In genomic region chr4:153784300-153784699, GRCh38 we compare ENCODE assay signal across 37 cellular contexts. TPM values are rescaled to one million over a fixed set of nuclear protein-coding genes. Genes with fewer than 3 reads are reported as not detected.
"Had no signal": no experiment of that assay in that cellular context is flagged by ENCODE, and none has a peak within 500 bp of the region (broad histone marks: within the 10 kb centered on the region; RNA-seq: fewer than 3 reads in every experiment).

No MANE protein-coding gene starts in this region.

- H3K4me3 Mint-ChIP-seq: activated CD4-positive, alpha-beta memory T cell treated with anti-CD3 and anti-CD28 coated beads for 36 hours; activated naive CD8-positive, alpha-beta T cell treated with anti-CD3 and anti-CD28 coated beads for 36 hours; central memory CD8-positive, alpha-beta T cell had no signal

- ATAC-seq: Right ventricle myocardium inferior had no signal

- H2AFZ ChIP-seq: PC-9 had no signal

- H3K36me3 Mint-ChIP-seq: activated CD4-positive, alpha-beta memory T cell treated with anti-CD3 and anti-CD28 coated beads for 36 hours; activated naive CD8-positive, alpha-beta T cell treated with anti-CD3 and anti-CD28 coated beads for 36 hours had no signal

- H3K4me2 ChIP-seq: KMS-11, PC-9 had no signal

- H3K27ac ChIP-seq: brain microvascular endothelial cell, cardiac muscle cell, KMS-11, PC-9, RWPE1, WERI-Rb-1 had no signal

- H3K9me3 Mint-ChIP-seq: activated CD4-positive, alpha-beta memory T cell treated with anti-CD3 and anti-CD28 coated beads for 36 hours; activated naive CD8-positive, alpha-beta T cell treated with anti-CD3 and anti-CD28 coated beads for 36 hours; central memory CD8-positive, alpha-beta T cell had no signal

- H3K27ac Mint-ChIP-seq: activated CD4-positive, alpha-beta memory T cell treated with anti-CD3 and anti-CD28 coated beads for 36 hours; activated naive CD8-positive, alpha-beta T cell treated with anti-CD3 and anti-CD28 coated beads for 36 hours had no signal

- H3K36me3 ChIP-seq: brain microvascular endothelial cell, cardiac muscle cell, WERI-Rb-1 had no signal

- H3K9ac ChIP-seq: KMS-11 had no signal

- DNase-seq: activated CD4-positive, alpha-beta memory T cell treated with anti-CD3 and anti-CD28 coated beads for 36 hours; activated CD4-positive, alpha-beta T cell treated with anti-CD3 and anti-CD28 coated beads, Interleukin-2, amount 50 U/mL, for 1 hour; activated CD8-positive, alpha-beta memory T cell treated with anti-CD3 and anti-CD28 coated beads, Interleukin-2, amount 50 U/mL, for 48 hours; activated effector memory CD4-positive, alpha-beta T cell treated with anti-CD3 and anti-CD28 coated beads, Interleukin-2, amount 50 U/mL, for 16 hours; activated naive CD4-positive, alpha-beta T cell; activated naive CD4-positive, alpha-beta T cell treated with anti-CD3 and anti-CD28 coated beads, Interleukin-2, amount 50 U/mL, for 16 hours; activated naive CD8-positive, alpha-beta T cell treated with anti-CD3 and anti-CD28 coated beads for 36 hours; activated T-cell treated with anti-CD3 and anti-CD28 coated beads, Interleukin-2, amount 50 U/mL, for 48 hours; amniotic stem cell; aorta; brain microvascular endothelial cell; MM.1S; MV-4-11; NCI-H1092; NCI-H1436 treated with DMSO at 0.1 percent for 48 hours; NCI-H1694 treated with DMSO at 0.1 percent for 48 hours; NCI-H2029 treated with DMSO at 0.1 percent for 48 hours; NCI-H2107; NCI-H2171; NCI-H510A; NCI-H526; NCI-H748 treated with DMSO at 0.1 percent for 48 hours; NK-92 treated with Interleukin-12 subunit alpha and Interleukin-12 subunit beta, amount 100 ng/mL, for 24 hours; PC-9; SIG-M5; SW 1271; T-helper 1 cell; T-helper 2 cell; T-helper 9 cell; WERI-Rb-1 had no signal

- H3K4me3 ChIP-seq: cardiac muscle cell, PC-9 had no signal

RNA-seq across cellular contexts. Expression of gene SFRP2, which starts 4.6 kb away (rescaled TPM):
- total RNA-seq: activated CD4-positive, alpha-beta memory T cell treated with anti-CD3 and anti-CD28 coated beads for 36 hours; LHCN-M2; PC-9; Right ventricle myocardium inferior; SK-MEL-5 had no signal

RNA-seq across cellular contexts. Expression of gene RNF175, which starts 24.5 kb away (rescaled TPM):
- total RNA-seq: activated CD4-positive, alpha-beta memory T cell treated with anti-CD3 and anti-CD28 coated beads for 36 hours; activated naive CD8-positive, alpha-beta T cell treated with anti-CD3 and anti-CD28 coated beads for 36 hours; LHCN-M2; PC-9 had no signal
